27 cellular contexts compared by ENCODE assay signal in the genomic region with DNA sequence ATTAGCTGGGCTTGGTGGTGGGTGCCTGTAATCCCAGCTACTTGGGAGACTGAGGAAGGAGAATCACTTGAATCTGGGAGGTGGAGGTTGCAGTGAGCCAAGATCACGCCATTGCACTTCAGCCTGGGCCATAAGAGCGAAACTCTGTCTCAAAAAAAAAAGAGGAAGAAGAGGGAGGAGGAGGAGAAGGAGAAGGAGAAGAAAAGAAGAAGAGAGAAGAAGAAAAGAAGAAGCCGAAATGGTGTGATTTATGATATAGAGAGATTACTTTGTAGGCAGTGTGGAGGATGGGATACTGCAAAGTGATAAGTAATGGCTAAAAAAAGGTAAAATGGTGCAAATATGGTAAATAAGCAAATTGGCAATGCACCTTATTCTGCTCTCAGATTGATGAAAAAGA. TPM values are rescaled to one million over a fixed set of nuclear protein-coding genes. Genes with fewer than 3 reads are reported as not detected.
"Had no signal": no experiment of that assay in that cellular context is flagged by ENCODE, and none has a peak within 500 bp of the region (broad histone marks: within the 10 kb centered on the region; RNA-seq: fewer than 3 reads in every experiment).

No MANE protein-coding gene starts in this region.

- H3K27me3 ChIP-seq: Peyer's patch had no signal

- H3K4me3 Mint-ChIP-seq: IgD-negative memory B cell had no signal

- H3K9me3 ChIP-seq: Peyer's patch, SJSA1 had no signal

- DNase-seq: Kasumi-1, NCI-H1092, NCI-H1105 treated with DMSO at 0.1 percent for 48 hours, NCI-H1417 treated with DMSO at 0.1 percent for 48 hours, NCI-H146, NCI-H1694 treated with DMSO at 0.1 percent for 48 hours, NCI-H1930, NCI-H2081, NCI-H2107, NCI-H2227 treated with DMSO at 0.1 percent for 48 hours, NCI-H446, NCI-H510A, NCI-H524 treated with DMSO at 0.1 percent for 48 hours, NCI-H69, NCI-H774, OCI-M1, PC-9, Peyer's patch, SHP77 treated with DMSO at 0.1 percent for 48 hours had no signal

- H3K4me3 ChIP-seq: K562, PC-9, Peyer's patch, SJSA1, SK-N-MC had no signal

- H3K36me3 Mint-ChIP-seq: IgD-negative memory B cell had no signal

- H3K27ac ChIP-seq: HL-60, KMS-11, PC-9, Peyer's patch, SJSA1, SK-N-MC had no signal

- H3K4me1 ChIP-seq: Peyer's patch, SJSA1 had no signal

- ATAC-seq: K562, Right ventricle myocardium inferior had no signal

- H3K36me3 ChIP-seq: Peyer's patch, SJSA1 had no signal

RNA-seq across cellular contexts. Expression of a gene that starts 25.1 kb away (rescaled TPM):
- total RNA-seq: K562, M059J had no signal
- polyA plus RNA-seq: K562 had no signal
